Comparison of ENCODE assay signal across 8 cellular contexts in the genomic region with DNA sequence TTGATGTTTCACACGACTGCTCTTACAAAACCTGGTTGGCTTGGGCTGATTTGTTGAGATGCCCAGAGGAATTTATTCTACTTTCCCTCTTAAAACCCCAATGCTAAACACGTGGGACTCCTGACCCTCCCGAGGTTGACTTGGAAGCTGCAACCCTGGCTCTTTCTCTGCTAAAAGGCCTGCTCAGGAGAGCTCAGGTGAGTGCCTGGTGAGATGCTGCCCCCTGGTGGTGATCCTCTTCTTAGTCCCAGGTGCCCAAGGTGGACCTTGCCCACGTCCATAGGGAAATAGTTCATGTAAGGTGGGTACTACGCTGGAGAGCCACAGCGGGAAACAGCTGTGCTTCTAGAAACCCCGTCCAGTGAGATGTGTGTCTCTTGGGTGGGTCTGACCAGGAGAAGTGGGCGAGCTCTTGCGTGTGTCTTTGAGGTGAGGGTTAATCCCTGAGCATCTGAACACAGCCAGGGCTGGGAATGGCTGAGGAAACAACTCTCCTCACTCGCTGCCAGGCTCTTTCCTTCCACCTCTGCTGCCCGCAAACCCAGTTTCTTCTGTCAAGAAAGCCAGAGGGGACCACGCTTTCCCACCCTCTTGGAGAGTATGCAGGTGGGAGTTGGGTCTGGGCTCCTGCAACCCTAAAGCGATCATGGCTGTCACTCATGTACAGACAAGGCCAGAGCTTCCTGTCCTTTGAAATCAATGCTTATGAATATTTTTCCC. TPM values are rescaled to one million over a fixed set of nuclear protein-coding genes. Genes with fewer than 3 reads are reported as not detected.
DNase-seq lines count a peak whose midpoint lies in the region; ATAC-seq, FAIRE-seq and TF ChIP-seq lines count a peak whose summit lies in the region.

No MANE protein-coding gene starts in this region.

- H3K4me3 ChIP-seq in AG10803 (ENCODE audit: low read length) (no peak overlapping the region), colonic mucosa (no peak overlapping the region), left lung (no peak overlapping the region)

- no peak for FAIRE-seq in GM19239 (lab: Jason Lieb, UNC)

- DNase-seq in AG10803 (ENCODE audit: low read depth) (peak; percentile 36), GM19239 (ENCODE audit: insufficient read length, low spot score) (peak; percentile 70), NCI-H1092 treated with DMSO at 0.1 percent for 48 hours (lab: John Stamatoyannopoulos, UW) (peak; percentile 61), SW480 (ENCODE audit: low spot score) (peak; percentile 80), colonic mucosa (peak; percentile 82), left lung (peak in 1 of 2 donors; percentile 57)
- peak; percentile 23 for DNase-seq in stimulated activated CD8-positive, alpha-beta memory T cell treated with anti-CD3 and anti-CD28 coated beads, Interleukin-12 subunit alpha, Interleukin-12 subunit beta, amount 100 ng/mL, for 4 hours (ENCODE audit: low read depth)

- H3K36me3 ChIP-seq in colonic mucosa, result no peaks in the 10 kb centered on the region
- H3K36me3 ChIP-seq in left lung, result no peaks in the 10 kb centered on the region

- TF ChIP-seq CTCF in AG10803 (conservative IDR thresholded peaks at IDR 0.05; ENCODE audit: low read length) (peak; percentile 68), colonic mucosa (IDR thresholded peaks at IDR 0.05) (peak; percentile 81), left lung (IDR thresholded peaks at IDR 0.05) (peak; percentile 51 to 74)

- no peak overlapping the region for H3K9ac ChIP-seq in colonic mucosa (ENCODE audit: low read depth in 2 of 2, low read length in 2 of 2)

- intact Hi-C loops in colonic mucosa (cut with DNase I) (loop anchor here (5.0 kb wide), 1 partner anchor 178 kb away; no protein-coding TSS in a partner anchor), left lung (cut with DNase I) (no loop called here)

- no peak overlapping the region for H3K27ac ChIP-seq in colonic mucosa
- no peak overlapping the region for H3K27ac ChIP-seq in left lung

- H3K27me3 ChIP-seq in colonic mucosa, result no peaks in the 10 kb centered on the region
- H3K27me3 ChIP-seq in left lung, result no peaks in the 10 kb centered on the region

- ATAC-seq in left lung (peak; percentile 93), HG03196 (IDR thresholded peaks at IDR 0.05; ENCODE audit: unreplicated experiment) (no peak)

- H3K4me1 ChIP-seq in colonic mucosa (no peaks in the 10 kb centered on the region), left lung (no peaks in the 10 kb centered on the region)

- H3K9me3 ChIP-seq in colonic mucosa (no peaks in the 10 kb centered on the region), left lung (no peaks in the 10 kb centered on the region)

RNA-seq across cellular contexts. Expression of a gene that starts 25.5 kb away (rescaled TPM):
- total RNA-seq in colonic mucosa (10 to 100 TPM in 1 of 2 donors, 1 to 10 TPM in 1; 9.5 to 20.0 TPM), left lung (100 to 1,000 TPM in 1 of 2 donors, 10 to 100 TPM in 1; 44.8 to 116 TPM)
